22 cellular contexts compared by ENCODE assay signal in genomic region chr7:92667816-92668540, GRCh38.
DNase-seq lines count a peak whose midpoint lies in the region; ATAC-seq and TF ChIP-seq lines count a peak whose summit lies in the region.
"Had no signal": no experiment of that assay in that cellular context is flagged by ENCODE, and none has a peak within 500 bp of the region (broad histone marks: within the 10 kb centered on the region; RNA-seq: fewer than 3 reads in every experiment).

No MANE protein-coding gene starts in this region.

- H2BK120ac ChIP-seq in IMR-90 (ENCODE audit: low read depth, low read length): 0 out of 2 replicates have a peak overlapping the region, but pooled peaks have one; percentile 25

- no peak overlapping the region for H2AK9ac ChIP-seq in IMR-90 (replicated peaks; ENCODE audit: low read depth, low read length, poor library complexity)

- H3K36me3 ChIP-seq in IMR-90 (ENCODE audit: control insufficient read depth, insufficient read depth, low read length): peaks cover 16% of the 10 kb centered on the region
- no peaks in the 10 kb centered on the region for H3K36me3 ChIP-seq in CD4-positive, alpha-beta memory T cell (ENCODE audit: insufficient read depth, low read length)
- H3K36me3 ChIP-seq: gastroesophageal sphincter had no signal

- in situ Hi-C loops in IMR-90 (cut with MboI; ENCODE audit: low sequenced_read_pairs): no loop called here

- intact Hi-C loops in IMR-90 (cut with micrococcal nuclease): no loop called here
- intact Hi-C loops in activated T-helper 2 cell treated with anti-CD3 and anti-CD28 coated beads, Interferon-gamma antibody, Interleukin-2, Interleukin-4, amounts not matched to agents 10 μg/mL and 5 μg/mL and 100 μg/mL, durations not matched to agents 14 hours and 24 hours and 36 hours (cut with micrococcal nuclease): no loop called here
- intact Hi-C loops in CD4-positive, alpha-beta memory T cell (cut with micrococcal nuclease): no loop called here

- no peak overlapping the region for H3K9ac ChIP-seq in IMR-90 (ENCODE audit: low read depth, low read length)
- H3K9ac ChIP-seq: BLaER1 had no signal

- H3K27me3 ChIP-seq in IMR-90 (ENCODE audit: control insufficient read depth, insufficient read depth, low read length) (no peaks in the 10 kb centered on the region), foreskin keratinocyte (no peaks in the 10 kb centered on the region)
- H3K27me3 ChIP-seq in CD4-positive, alpha-beta memory T cell (ENCODE audit: insufficient read depth, low read length): no peaks in the 10 kb centered on the region
- H3K27me3 ChIP-seq: BLaER1, gastroesophageal sphincter, MG63, testis had no signal

- H2BK5ac ChIP-seq in IMR-90 (ENCODE audit: low read depth, low read length, poor library complexity, severe bottlenecking): peak overlapping the region; percentile 89

- TF ChIP-seq CTCF in IMR-90 (conservative IDR thresholded peaks at IDR 0.05; ENCODE audit: low read depth, low read length): no peak
- no peak for TF ChIP-seq CTCF in foreskin keratinocyte (conservative IDR thresholded peaks at IDR 0.05)

- H3K56ac ChIP-seq in IMR-90 (ENCODE audit: extremely low read depth, insufficient read depth, low read length): no peak overlapping the region

- dilution Hi-C loops in IMR-90 (cut with HindIII; ENCODE audit: low sequenced_read_pairs, unreplicated experiment): no loop called here

- ATAC-seq in IMR-90 (ENCODE audit: low read depth): peak; percentile 81
- peak; percentile 70 for ATAC-seq in foreskin keratinocyte
- ATAC-seq: gastroesophageal sphincter, psoas muscle, WTC11 had no signal

- peaks cover 3% of the 10 kb centered on the region for H3K9me3 Mint-ChIP-seq in T-helper 1 cell treated with Interleukin-12 subunit alpha and Interleukin-12 subunit beta and Interleukin-4 antibody, amounts not matched to agents 30 μg/mL and 1 μg/mL, for 36 hours
- peaks cover 5% of the 10 kb centered on the region for H3K9me3 Mint-ChIP-seq in activated T-helper 2 cell treated with anti-CD3 and anti-CD28 coated beads, Interferon-gamma antibody, Interleukin-2, Interleukin-4, amounts not matched to agents 10 μg/mL and 5 μg/mL and 100 μg/mL, durations not matched to agents 14 hours and 24 hours and 36 hours
- H3K9me3 Mint-ChIP-seq in CD4-positive, alpha-beta memory T cell: no peaks in the 10 kb centered on the region
- H3K9me3 Mint-ChIP-seq: nephron progenitor cell, WTC11 had no signal

- CTCF ChIA-PET in IMR-90 (lab: Yijun Ruan, JAX): no interaction called here
- CTCF ChIA-PET in CD4-positive, alpha-beta memory T cell (lab: Charles Lee; ENCODE audit: partially characterized antibody): no interaction called here

- no peak overlapping the region for H3K4me3 Mint-ChIP-seq in T-helper 1 cell treated with Interleukin-12 subunit alpha and Interleukin-12 subunit beta and Interleukin-4 antibody, amounts not matched to agents 30 μg/mL and 1 μg/mL, for 36 hours
- no peak overlapping the region for H3K4me3 Mint-ChIP-seq in activated T-helper 2 cell treated with anti-CD3 and anti-CD28 coated beads, Interferon-gamma antibody, Interleukin-2, Interleukin-4, amounts not matched to agents 10 μg/mL and 5 μg/mL and 100 μg/mL, durations not matched to agents 14 hours and 24 hours and 36 hours (ENCODE audit: low read depth)
- H3K4me3 Mint-ChIP-seq in CD4-positive, alpha-beta memory T cell: no peak overlapping the region
- H3K4me3 Mint-ChIP-seq: nephron progenitor cell, WTC11 had no signal

- no CpG with 5 or more reads among the region's 6 CpGs for WGBS in IMR-90 (ENCODE audit: extremely low coverage in 2 of 2, insufficient read length in 1 of 2), 2 experiments

- no peaks in the 10 kb centered on the region for H3K9me3 ChIP-seq in IMR-90 (ENCODE audit: control insufficient read depth, insufficient read depth, low read length)
- H3K9me3 ChIP-seq in CD4-positive, alpha-beta memory T cell (ENCODE audit: control insufficient read depth in 1 of 2, low read length in 2 of 2): no peaks in the 10 kb centered on the region
- H3K9me3 ChIP-seq: BLaER1, gastroesophageal sphincter, MG63, psoas muscle, testis had no signal

- H3K4ac ChIP-seq in IMR-90 (ENCODE audit: low read depth, low read length): peak overlapping the region; percentile 65

- no peak overlapping the region for H2AFZ ChIP-seq in IMR-90 (replicated peaks; ENCODE audit: low read length, poor library complexity)

- no peak overlapping the region; the same call in 1 of the 2 replicates for H4K91ac ChIP-seq in IMR-90 (ENCODE audit: insufficient read depth, low read depth, low read length)

- 0 out of 2 replicates have a peak, but pooled peaks have one; percentile 2 for TF ChIP-seq RAD21 in IMR-90 (IDR thresholded peaks at IDR 0.05; ENCODE audit: low read length)

- H3K27ac Mint-ChIP-seq in T-helper 1 cell treated with Interleukin-12 subunit alpha and Interleukin-12 subunit beta and Interleukin-4 antibody, amounts not matched to agents 30 μg/mL and 1 μg/mL, for 36 hours: peak overlapping the region; percentile 55
- H3K27ac Mint-ChIP-seq in activated T-helper 2 cell treated with anti-CD3 and anti-CD28 coated beads, Interferon-gamma antibody, Interleukin-2, Interleukin-4, amounts not matched to agents 10 μg/mL and 5 μg/mL and 100 μg/mL, durations not matched to agents 14 hours and 24 hours and 36 hours: peak overlapping the region; percentile 76
- no peak overlapping the region for H3K27ac Mint-ChIP-seq in CD4-positive, alpha-beta memory T cell
- H3K27ac Mint-ChIP-seq: nephron progenitor cell, WTC11 had no signal

- POLR2A ChIA-PET in IMR-90 (lab: Charles Lee; ENCODE audit: unreplicated experiment): no interaction called here
- POLR2A ChIA-PET in CD4-positive, alpha-beta memory T cell (lab: Charles Lee; ENCODE audit: partially characterized antibody): no interaction called here

- peaks cover 48% of the 10 kb centered on the region for H4K20me1 ChIP-seq in IMR-90 (ENCODE audit: insufficient read depth, low read length)
- H4K20me1 ChIP-seq: BLaER1 had no signal

- H3K18ac ChIP-seq in IMR-90 (ENCODE audit: low read depth, low read length): no peak overlapping the region

- no peak overlapping the region for H2AK5ac ChIP-seq in IMR-90 (ENCODE audit: low read depth, low read length)

- H3K27ac ChIP-seq in IMR-90 (ENCODE audit: insufficient read depth, low read length): no peak overlapping the region; the same call in 1 of the 2 replicates
- no peak overlapping the region for H3K27ac ChIP-seq in foreskin keratinocyte
- no peak overlapping the region for H3K27ac ChIP-seq in CD4-positive, alpha-beta memory T cell (ENCODE audit: low read depth, low read length)
- H3K27ac ChIP-seq: 22Rv1, BLaER1, gastroesophageal sphincter, psoas muscle, testis had no signal

- H3K4me2 ChIP-seq in IMR-90 (ENCODE audit: low read depth, low read length): peak overlapping the region; percentile 29; the same call in 1 of the 2 replicates
- H3K4me2 ChIP-seq: BLaER1 had no signal

- H4K5ac ChIP-seq in IMR-90 (ENCODE audit: low read depth, low read length): no peak overlapping the region

- peaks cover 57% of the 10 kb centered on the region for H3K36me3 Mint-ChIP-seq in T-helper 1 cell treated with Interleukin-12 subunit alpha and Interleukin-12 subunit beta and Interleukin-4 antibody, amounts not matched to agents 30 μg/mL and 1 μg/mL, for 36 hours (ENCODE audit: low read depth)
- peaks cover 77% of the 10 kb centered on the region for H3K36me3 Mint-ChIP-seq in activated T-helper 2 cell treated with anti-CD3 and anti-CD28 coated beads, Interferon-gamma antibody, Interleukin-2, Interleukin-4, amounts not matched to agents 10 μg/mL and 5 μg/mL and 100 μg/mL, durations not matched to agents 14 hours and 24 hours and 36 hours (ENCODE audit: low read depth)
- peaks cover 31 to 35% of the 10 kb centered on the region in 2 donors for H3K36me3 Mint-ChIP-seq in CD4-positive, alpha-beta memory T cell
- H3K36me3 Mint-ChIP-seq: WTC11 had no signal

- peak overlapping the region; percentile 27; the same call in 1 of the 2 replicates for H3K14ac ChIP-seq in IMR-90 (replicated peaks; ENCODE audit: low read depth, low read length)

- no peak overlapping the region for H2BK20ac ChIP-seq in IMR-90 (ENCODE audit: low read depth, low read length)

- H3K4me1 Mint-ChIP-seq in T-helper 1 cell treated with Interleukin-12 subunit alpha and Interleukin-12 subunit beta and Interleukin-4 antibody, amounts not matched to agents 30 μg/mL and 1 μg/mL, for 36 hours (ENCODE audit: low read depth): peaks cover 60% of the 10 kb centered on the region
- H3K4me1 Mint-ChIP-seq in activated T-helper 2 cell treated with anti-CD3 and anti-CD28 coated beads, Interferon-gamma antibody, Interleukin-2, Interleukin-4, amounts not matched to agents 10 μg/mL and 5 μg/mL and 100 μg/mL, durations not matched to agents 14 hours and 24 hours and 36 hours (ENCODE audit: low read depth): peaks cover 64% of the 10 kb centered on the region
- H3K4me1 Mint-ChIP-seq in CD4-positive, alpha-beta memory T cell: peaks cover 16 to 25% (median 22%) of the 10 kb centered on the region in 4 donors
- H3K4me1 Mint-ChIP-seq: nephron progenitor cell, WTC11 had no signal

- peak overlapping the region in 1 of 2 experiments; percentile 48; a peak in 1 of 4 replicates for H4K8ac ChIP-seq in IMR-90 (ENCODE audit: low read depth in 2 of 2, low read length in 2 of 2)

- no TSS peak for BruUV-seq in IMR-90 (replicated peaks; lab: Mats Ljungman, UMichigan)

- no peak overlapping the region for H3K4me3 ChIP-seq in IMR-90 (ENCODE audit: insufficient read depth, low read depth, low read length)
- H3K4me3 ChIP-seq in CD4-positive, alpha-beta memory T cell (ENCODE audit: low read length in 2 of 2): no peak overlapping the region
- H3K4me3 ChIP-seq: BLaER1, gastroesophageal sphincter, MG63, psoas muscle, testis had no signal

- no peaks in the 10 kb centered on the region for H3K27me3 Mint-ChIP-seq in T-helper 1 cell treated with Interleukin-12 subunit alpha and Interleukin-12 subunit beta and Interleukin-4 antibody, amounts not matched to agents 30 μg/mL and 1 μg/mL, for 36 hours (ENCODE audit: low read depth)
- H3K27me3 Mint-ChIP-seq in activated T-helper 2 cell treated with anti-CD3 and anti-CD28 coated beads, Interferon-gamma antibody, Interleukin-2, Interleukin-4, amounts not matched to agents 10 μg/mL and 5 μg/mL and 100 μg/mL, durations not matched to agents 14 hours and 24 hours and 36 hours (ENCODE audit: low read depth): no peaks in the 10 kb centered on the region
- no peaks in the 10 kb centered on the region for H3K27me3 Mint-ChIP-seq in CD4-positive, alpha-beta memory T cell

- DNase-seq in T-helper 1 cell (no peak), IMR-90 (peak; percentile 83), foreskin keratinocyte (peak in 1 of 2 donors; percentile 47), COLO829 (ENCODE audit: low spot score) (no peak), NCI-H2227 (lab: John Stamatoyannopoulos, UW; ENCODE audit: unreplicated experiment) (no peak)
- DNase-seq in activated T-helper 2 cell treated with anti-CD3 and anti-CD28 coated beads, Interferon-gamma antibody, Interleukin-2, Interleukin-4, amounts not matched to agents 10 μg/mL and 5 μg/mL and 100 μg/mL, durations not matched to agents 14 hours and 24 hours and 36 hours (ENCODE audit: low spot score): no peak
- no peak for DNase-seq in CD4-positive, alpha-beta memory T cell
- DNase-seq: activated gamma-delta T cell treated with Interleukin-2 at 50 U/mL for 16 hours; DMS 273 treated with DMSO at 0.1 percent for 48 hours; MG63; NCI-H146; nephron progenitor cell; psoas muscle; RPMI8226; small intestine; stimulated activated CD8-positive, alpha-beta memory T cell treated with anti-CD3 and anti-CD28 coated beads, Interleukin-4, amount 100 ng/mL, for 48 hours; testis had no signal

- TF ChIP-seq POLR2A in IMR-90 (IDR thresholded peaks at IDR 0.05; ENCODE audit: low read depth, low read length): no peak

- 0 out of 2 replicates have a peak overlapping the region, but pooled peaks have one; percentile 39 for H3K23ac ChIP-seq in IMR-90 (ENCODE audit: low read depth, low read length)

- H3K4me1 ChIP-seq in IMR-90 (ENCODE audit: control insufficient read depth, insufficient read depth, low read length) (peaks cover 13% of the 10 kb centered on the region), foreskin keratinocyte (peaks cover 4% of the 10 kb centered on the region)
- peaks cover 10% of the 10 kb centered on the region for H3K4me1 ChIP-seq in CD4-positive, alpha-beta memory T cell (ENCODE audit: insufficient read depth, low read length)
- H3K4me1 ChIP-seq: psoas muscle, testis had no signal

- peaks cover 47 to 82% of the 10 kb centered on the region in 2 experiments for H3K79me1 ChIP-seq in IMR-90 (ENCODE audit: low read depth in 1 of 2, low read length in 2 of 2)

- H2BK15ac ChIP-seq in IMR-90 (ENCODE audit: low read depth, low read length): 0 out of 3 replicates have a peak overlapping the region, but pooled peaks have one; percentile 12

- H3K9me1 ChIP-seq in IMR-90 (ENCODE audit: insufficient read depth, low read length): peaks cover 26% of the 10 kb centered on the region

Comparison
In these comparisons a context has a peak if more than half of its experiments do, and no peak if none do; other contexts are left out.
1. H3K27ac Mint-ChIP-seq: peak in T-helper 1 cell treated with Interleukin-12 subunit alpha and Interleukin-12 subunit beta and Interleukin-4 antibody, amounts not matched to agents 30 μg/mL and 1 μg/mL, for 36 hours (single experiment) and activated T-helper 2 cell treated with anti-CD3 and anti-CD28 coated beads, Interferon-gamma antibody, Interleukin-2, Interleukin-4, amounts not matched to agents 10 μg/mL and 5 μg/mL and 100 μg/mL, durations not matched to agents 14 hours and 24 hours and 36 hours (single experiment); none in CD4-positive, alpha-beta memory T cell (0 of 7).